Comparison of ENCODE assay signal across 8 cellular contexts in the genomic region with DNA sequence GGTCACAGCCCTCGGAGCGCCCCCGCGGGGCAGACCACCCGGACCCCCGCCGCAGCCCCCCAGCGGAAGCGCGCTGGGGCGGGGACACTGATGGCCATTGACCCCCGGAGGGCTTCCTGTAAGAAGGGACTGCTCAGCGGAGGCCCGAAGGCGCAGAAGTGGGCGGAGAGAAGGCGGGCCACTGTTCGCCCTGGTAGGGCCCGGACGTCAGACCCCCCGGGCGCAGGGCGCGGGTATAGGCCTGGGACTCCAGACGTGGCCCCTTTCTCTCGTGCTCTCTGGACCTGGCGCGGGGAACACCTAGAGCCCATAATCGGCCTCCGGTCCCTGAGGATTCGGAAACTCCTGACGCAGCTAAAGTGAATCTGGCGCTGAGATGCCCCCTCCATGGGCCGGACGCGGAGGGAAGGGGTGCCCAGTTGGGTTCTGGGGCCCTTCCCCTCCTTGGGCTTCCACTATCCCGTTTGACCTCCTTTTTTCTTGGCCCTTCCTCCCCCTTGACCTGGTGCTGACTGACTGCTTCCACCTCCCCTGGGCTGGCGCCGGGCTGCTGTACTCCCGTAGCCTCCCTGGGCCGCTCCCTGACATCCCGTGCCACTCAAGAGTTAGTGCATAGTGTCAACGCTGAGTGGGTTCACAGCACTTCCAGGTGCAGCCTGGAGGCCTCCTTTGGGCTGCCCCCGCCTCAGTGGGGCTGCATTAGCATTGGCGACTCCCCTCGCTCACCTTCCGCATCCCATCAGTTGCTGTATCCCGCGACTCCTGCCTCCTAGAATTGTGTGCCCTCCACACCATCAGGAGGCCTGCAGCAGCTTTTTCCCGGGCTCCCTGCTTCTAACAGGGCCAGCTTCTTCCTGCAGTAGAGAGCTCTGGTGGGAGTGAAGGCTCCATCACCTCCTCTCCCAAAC. TPM values are rescaled to one million over a fixed set of nuclear protein-coding genes. Genes with fewer than 3 reads are reported as not detected.
DNase-seq lines count a peak whose midpoint lies in the region; ATAC-seq, FAIRE-seq and TF ChIP-seq lines count a peak whose summit lies in the region.

No MANE protein-coding gene starts in this region.

- no peak for FAIRE-seq in small intestine (lab: Jason Lieb, UNC)

- no peak for DNase-seq in BJ (ENCODE audit: low read depth)
- peak; percentile 77 for DNase-seq in astrocyte of the hippocampus (ENCODE audit: low read depth, low spot score)
- DNase-seq in small intestine: peak; percentile 29
- DNase-seq in globus pallidus (ENCODE audit: low spot score): no peak

- H3K27me3 ChIP-seq in BJ (ENCODE audit: control insufficient read depth, insufficient read depth, low read length): no peaks in the 10 kb centered on the region
- H3K27me3 ChIP-seq in iPS-15b (ENCODE audit: control insufficient read depth, insufficient read depth, low read length): peaks cover 2% of the 10 kb centered on the region
- no peaks in the 10 kb centered on the region for H3K27me3 ChIP-seq in small intestine (ENCODE audit: control insufficient read depth in 2 of 2, insufficient read depth in 2 of 2, low read length in 2 of 2)

- no peak overlapping the region for H3K9ac ChIP-seq in iPS-15b (ENCODE audit: low read depth, low read length)

- H3K27ac ChIP-seq in small intestine (ENCODE audit: low read depth in 1 of 2, low read length in 1 of 2): peak overlapping the region; percentile 22 to 87

- TF ChIP-seq CTCF in BJ (IDR thresholded peaks at IDR 0.05; ENCODE audit: insufficient read depth, low read depth, low read length): no peak

- no peaks in the 10 kb centered on the region for H3K9me3 ChIP-seq in iPS-15b (ENCODE audit: control insufficient read depth, insufficient read depth, low read length)
- no peaks in the 10 kb centered on the region for H3K9me3 ChIP-seq in small intestine (ENCODE audit: control insufficient read depth, low read depth)

- POLR2A ChIA-PET in BJ (lab: Charles Lee): no interaction called here

- CTCF ChIA-PET in BJ (lab: Yijun Ruan, JAX): no interaction called here

- WGBS in small intestine, 3 donors: 10 to 15% (median 15%) methylated on average over 39 to 50 of the region's 50 CpGs

- no peaks in the 10 kb centered on the region for H3K4me1 ChIP-seq in iPS-15b (ENCODE audit: control insufficient read depth, insufficient read depth, low read length)
- H3K4me1 ChIP-seq in small intestine (ENCODE audit: control insufficient read depth in 2 of 2, insufficient read depth in 1 of 2, low read depth in 1 of 2, low read length in 1 of 2): no peaks in the 10 kb centered on the region

- H3K4me3 ChIP-seq in BJ (ENCODE audit: low read depth, low read length) (peak overlapping the region; percentile 93), iPS-15b (ENCODE audit: low read depth, low read length) (peak overlapping the region; percentile 75), small intestine (ENCODE audit: low read depth in 1 of 2, low read length in 2 of 2) (peak overlapping the region; percentile 80 to 85)

- H3K36me3 ChIP-seq in BJ (ENCODE audit: control insufficient read depth, insufficient read depth, low read length): peaks cover 9% of the 10 kb centered on the region
- no peaks in the 10 kb centered on the region for H3K36me3 ChIP-seq in iPS-15b (ENCODE audit: control insufficient read depth, insufficient read depth, low read length)
- H3K36me3 ChIP-seq in small intestine (ENCODE audit: control insufficient read depth in 2 of 2, insufficient read depth in 2 of 2, low read length in 2 of 2): no peaks in the 10 kb centered on the region

- ATAC-seq in GM19328 (IDR thresholded peaks at IDR 0.05; ENCODE audit: unreplicated experiment) (peak; percentile 19), HG03439 (IDR thresholded peaks at IDR 0.05; ENCODE audit: unreplicated experiment) (peak; percentile 27), SK-N-SH treated with all-trans-retinoic acid at 6 μM for 48 hours (peak; percentile 67)

TF ChIP-seq in SK-N-SH treated with all-trans-retinoic acid at 6 μM for 48 hours, 23 proteins besides CTCF, POLR2A, EP300 and RAD21 (continues in another document):
- no peak for TF ChIP-seq TCF4 (CRISPR knock-in tag; IDR thresholded peaks at IDR 0.05; ENCODE audit: borderline replicate concordance)
- no peak for TF ChIP-seq OSR1 (CRISPR knock-in tag; IDR thresholded peaks at IDR 0.05)
- TF ChIP-seq, protein P1, sequence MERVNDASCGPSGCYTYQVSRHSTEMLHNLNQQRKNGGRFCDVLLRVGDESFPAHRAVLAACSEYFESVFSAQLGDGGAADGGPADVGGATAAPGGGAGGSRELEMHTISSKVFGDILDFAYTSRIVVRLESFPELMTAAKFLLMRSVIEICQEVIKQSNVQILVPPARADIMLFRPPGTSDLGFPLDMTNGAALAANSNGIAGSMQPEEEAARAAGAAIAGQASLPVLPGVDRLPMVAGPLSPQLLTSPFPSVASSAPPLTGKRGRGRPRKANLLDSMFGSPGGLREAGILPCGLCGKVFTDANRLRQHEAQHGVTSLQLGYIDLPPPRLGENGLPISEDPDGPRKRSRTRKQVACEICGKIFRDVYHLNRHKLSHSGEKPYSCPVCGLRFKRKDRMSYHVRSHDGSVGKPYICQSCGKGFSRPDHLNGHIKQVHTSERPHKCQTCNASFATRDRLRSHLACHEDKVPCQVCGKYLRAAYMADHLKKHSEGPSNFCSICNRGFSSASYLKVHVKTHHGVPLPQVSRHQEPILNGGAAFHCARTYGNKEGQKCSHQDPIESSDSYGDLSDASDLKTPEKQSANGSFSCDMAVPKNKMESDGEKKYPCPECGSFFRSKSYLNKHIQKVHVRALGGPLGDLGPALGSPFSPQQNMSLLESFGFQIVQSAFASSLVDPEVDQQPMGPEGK (CRISPR knock-in tag; IDR thresholded peaks at IDR 0.05; ENCODE audit: borderline replicate concordance): no peak
- no peak for TF ChIP-seq ARNTL (CRISPR knock-in tag; IDR thresholded peaks at IDR 0.05; ENCODE audit: borderline replicate concordance, low read depth)
- no peak for TF ChIP-seq ZC3H10 (CRISPR knock-in tag; IDR thresholded peaks at IDR 0.05)
- no peak for TF ChIP-seq CSDC2 (CRISPR knock-in tag; IDR thresholded peaks at IDR 0.05)
- no peak for TF ChIP-seq GLIS3 (CRISPR knock-in tag; IDR thresholded peaks at IDR 0.05)
- TF ChIP-seq, protein P2, sequence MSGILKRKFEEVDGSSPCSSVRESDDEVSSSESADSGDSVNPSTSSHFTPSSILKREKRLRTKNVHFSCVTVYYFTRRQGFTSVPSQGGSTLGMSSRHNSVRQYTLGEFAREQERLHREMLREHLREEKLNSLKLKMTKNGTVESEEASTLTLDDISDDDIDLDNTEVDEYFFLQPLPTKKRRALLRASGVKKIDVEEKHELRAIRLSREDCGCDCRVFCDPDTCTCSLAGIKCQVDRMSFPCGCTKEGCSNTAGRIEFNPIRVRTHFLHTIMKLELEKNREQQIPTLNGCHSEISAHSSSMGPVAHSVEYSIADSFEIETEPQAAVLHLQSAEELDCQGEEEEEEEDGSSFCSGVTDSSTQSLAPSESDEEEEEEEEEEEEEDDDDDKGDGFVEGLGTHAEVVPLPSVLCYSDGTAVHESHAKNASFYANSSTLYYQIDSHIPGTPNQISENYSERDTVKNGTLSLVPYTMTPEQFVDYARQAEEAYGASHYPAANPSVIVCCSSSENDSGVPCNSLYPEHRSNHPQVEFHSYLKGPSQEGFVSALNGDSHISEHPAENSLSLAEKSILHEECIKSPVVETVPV (CRISPR knock-in tag; IDR thresholded peaks at IDR 0.05): no peak
- no peak for TF ChIP-seq ZFP3 (CRISPR knock-in tag; IDR thresholded peaks at IDR 0.05)
- TF ChIP-seq, protein P3, sequence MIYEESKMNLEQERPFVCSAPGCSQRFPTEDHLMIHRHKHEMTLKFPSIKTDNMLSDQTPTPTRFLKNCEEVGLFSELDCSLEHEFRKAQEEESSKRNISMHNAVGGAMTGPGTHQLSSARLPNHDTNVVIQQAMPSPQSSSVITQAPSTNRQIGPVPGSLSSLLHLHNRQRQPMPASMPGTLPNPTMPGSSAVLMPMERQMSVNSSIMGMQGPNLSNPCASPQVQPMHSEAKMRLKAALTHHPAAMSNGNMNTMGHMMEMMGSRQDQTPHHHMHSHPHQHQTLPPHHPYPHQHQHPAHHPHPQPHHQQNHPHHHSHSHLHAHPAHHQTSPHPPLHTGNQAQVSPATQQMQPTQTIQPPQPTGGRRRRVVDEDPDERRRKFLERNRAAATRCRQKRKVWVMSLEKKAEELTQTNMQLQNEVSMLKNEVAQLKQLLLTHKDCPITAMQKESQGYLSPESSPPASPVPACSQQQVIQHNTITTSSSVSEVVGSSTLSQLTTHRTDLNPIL (CRISPR knock-in tag; IDR thresholded peaks at IDR 0.05; ENCODE audit: low read depth): no peak
- TF ChIP-seq ZFP30 (CRISPR knock-in tag; IDR thresholded peaks at IDR 0.05): no peak
- no peak for TF ChIP-seq ZNF565 (CRISPR knock-in tag; conservative IDR thresholded peaks at IDR 0.05; ENCODE audit: low read depth)
- no peak for TF ChIP-seq SNAI2 (CRISPR knock-in tag; IDR thresholded peaks at IDR 0.05)
- TF ChIP-seq TOX (CRISPR knock-in tag; IDR thresholded peaks at IDR 0.05; ENCODE audit: borderline replicate concordance): no peak

RNA-seq across cellular contexts. Expression of a gene that starts 0.7 kb away (rescaled TPM):
- polyA plus RNA-seq in BJ (2011; rRNA removed) (20.7 and 46.5 TPM in 2 replicates), small intestine (10 to 100 TPM; 22.7 to 49.4 (median 37.6) TPM)
- polyA minus RNA-seq in BJ (2011; rRNA and poly(A)+ RNA removed): 19.0 and 40.4 TPM in 2 replicates

RNA-seq across cellular contexts. Expression of a gene that starts 44.5 kb away (rescaled TPM):
- 2.6 and 3.4 TPM in 2 replicates for polyA plus RNA-seq in BJ (2011; rRNA removed)
- polyA minus RNA-seq in BJ (2011; rRNA and poly(A)+ RNA removed): 0.72 and 1.2 TPM in 2 replicates
- 10 to 100 TPM in 1 of 3 donors, 1 to 10 TPM in 2; 1.6 to 17.0 (median 3.8) TPM for polyA plus RNA-seq in small intestine

Comparison
In these comparisons a context has a peak if more than half of its experiments do, and no peak if none do; other contexts are left out.
1. DNase-seq: peak in astrocyte of the hippocampus (single experiment) and small intestine (single experiment); none in BJ (single experiment) and globus pallidus (single experiment).
2. Peak in every context shown above with its lines, with median percentiles within 50 percentile points of each other: H3K4me3 ChIP-seq and ATAC-seq.